Comparison of ENCODE assay signal across 10 cellular contexts in genomic region chr1:208207388-208208131, GRCh38. TPM values are rescaled to one million over a fixed set of nuclear protein-coding genes. Genes with fewer than 3 reads are reported as not detected.
DNase-seq lines count a peak whose midpoint lies in the region; ATAC-seq and TF ChIP-seq lines count a peak whose summit lies in the region.
"Had no signal": no experiment of that assay in that cellular context is flagged by ENCODE, and none has a peak within 500 bp of the region (broad histone marks: within the 10 kb centered on the region; RNA-seq: fewer than 3 reads in every experiment).

No MANE protein-coding gene starts in this region.

- peaks cover 9% of the 10 kb centered on the region for H3K27me3 Mint-ChIP-seq in dendritic cell treated with granulocyte-macrophage colony-stimulating factor and Interleukin-4, amounts not matched to agents 40 ng/mL and 50 ng/mL, for 4 days
- no peaks in the 10 kb centered on the region for H3K27me3 Mint-ChIP-seq in nephron (ENCODE audit: low read depth)
- H3K27me3 Mint-ChIP-seq: stimulated activated naive CD8-positive, alpha-beta T cell treated with anti-CD3 and anti-CD28 coated beads, Interleukin-15, Interleukin-2, amounts not matched to agents 100 ng/mL and 50 ng/mL, for 24 hours had no signal

- no peak for TF ChIP-seq CTCF in nephron (IDR thresholded peaks at IDR 0.05; ENCODE audit: unreplicated experiment in 3 of 3)

- intact Hi-C loops in dendritic cell treated with granulocyte-macrophage colony-stimulating factor and Interleukin-4, amounts not matched to agents 40 ng/mL and 50 ng/mL, for 4 days (cut with micrococcal nuclease) = no loop called here

- in situ Hi-C loops in G401 (cut with HindIII; ENCODE audit: low sequenced_read_pairs) = no loop called here
- in situ Hi-C loops in ACHN (cut with HindIII; ENCODE audit: low pct_ligation_motif_present, low pct_unique_long_range_greater_than_20kb, low sequenced_read_pairs) = no loop called here

- no peak for ATAC-seq in GM21381 (IDR thresholded peaks at IDR 0.05; ENCODE audit: unreplicated experiment)

- peaks cover 31% of the 10 kb centered on the region for H3K4me1 Mint-ChIP-seq in dendritic cell treated with granulocyte-macrophage colony-stimulating factor and Interleukin-4, amounts not matched to agents 40 ng/mL and 50 ng/mL, for 4 days (ENCODE audit: low read depth)
- H3K4me1 Mint-ChIP-seq in nephron = peaks cover 30% of the 10 kb centered on the region

- peak overlapping the region; percentile 18 for H3K27ac Mint-ChIP-seq in dendritic cell treated with granulocyte-macrophage colony-stimulating factor and Interleukin-4, amounts not matched to agents 40 ng/mL and 50 ng/mL, for 4 days
- peak overlapping the region; percentile 13 to 69 (median 27) for H3K27ac Mint-ChIP-seq in nephron
- H3K27ac Mint-ChIP-seq: stimulated activated naive CD8-positive, alpha-beta T cell treated with anti-CD3 and anti-CD28 coated beads, Interleukin-15, Interleukin-2, amounts not matched to agents 100 ng/mL and 50 ng/mL, for 24 hours had no signal

- H3K4me3 Mint-ChIP-seq in dendritic cell treated with granulocyte-macrophage colony-stimulating factor and Interleukin-4, amounts not matched to agents 40 ng/mL and 50 ng/mL, for 4 days = no peak overlapping the region
- no peak overlapping the region for H3K4me3 Mint-ChIP-seq in nephron
- H3K4me3 Mint-ChIP-seq: stimulated activated naive CD8-positive, alpha-beta T cell treated with anti-CD3 and anti-CD28 coated beads, Interleukin-15, Interleukin-2, amounts not matched to agents 100 ng/mL and 50 ng/mL, for 24 hours had no signal

- DNase-seq in COLO668 (lab: John Stamatoyannopoulos, UW; ENCODE audit: unreplicated experiment) = peak; percentile 80
- DNase-seq in NCI-H2196 treated with DMSO at 0.1 percent for 48 hours (lab: John Stamatoyannopoulos, UW; ENCODE audit: unreplicated experiment) = peak; percentile 5
- DNase-seq in LoVo (ENCODE audit: low spot score) = no peak
- DNase-seq in G401 (ENCODE audit: low spot score) = no peak
- DNase-seq in ACHN = no peak
- DNase-seq: NCI-H2171 treated with DMSO at 0.1 percent for 48 hours had no signal

- no peaks in the 10 kb centered on the region for H3K9me3 Mint-ChIP-seq in dendritic cell treated with granulocyte-macrophage colony-stimulating factor and Interleukin-4, amounts not matched to agents 40 ng/mL and 50 ng/mL, for 4 days
- H3K9me3 Mint-ChIP-seq in nephron = no peaks in the 10 kb centered on the region
- H3K9me3 Mint-ChIP-seq: stimulated activated naive CD8-positive, alpha-beta T cell treated with anti-CD3 and anti-CD28 coated beads, Interleukin-15, Interleukin-2, amounts not matched to agents 100 ng/mL and 50 ng/mL, for 24 hours had no signal

- no peaks in the 10 kb centered on the region for H3K36me3 Mint-ChIP-seq in dendritic cell treated with granulocyte-macrophage colony-stimulating factor and Interleukin-4, amounts not matched to agents 40 ng/mL and 50 ng/mL, for 4 days (ENCODE audit: low read depth)
- peaks cover 50% of the 10 kb centered on the region for H3K36me3 Mint-ChIP-seq in nephron (ENCODE audit: low read depth)

RNA-seq across cellular contexts. Expression of gene PLXNA2, which starts 36.6 kb away (rescaled TPM):
- 0.55 and 0.92 TPM in 2 replicates for total RNA-seq in G401 (2014; rRNA removed; shearing (Covaris generic))

Comparison
In these comparisons a context has a peak if more than half of its experiments do, and no peak if none do; other contexts are left out.
1. DNase-seq: peak in COLO668 (single experiment) and NCI-H2196 treated with DMSO at 0.1 percent for 48 hours (single experiment); none in LoVo (single experiment), G401 (single experiment) and ACHN (single experiment).